Comparison of ENCODE assay signal across 1 cellular context in the genomic region with DNA sequence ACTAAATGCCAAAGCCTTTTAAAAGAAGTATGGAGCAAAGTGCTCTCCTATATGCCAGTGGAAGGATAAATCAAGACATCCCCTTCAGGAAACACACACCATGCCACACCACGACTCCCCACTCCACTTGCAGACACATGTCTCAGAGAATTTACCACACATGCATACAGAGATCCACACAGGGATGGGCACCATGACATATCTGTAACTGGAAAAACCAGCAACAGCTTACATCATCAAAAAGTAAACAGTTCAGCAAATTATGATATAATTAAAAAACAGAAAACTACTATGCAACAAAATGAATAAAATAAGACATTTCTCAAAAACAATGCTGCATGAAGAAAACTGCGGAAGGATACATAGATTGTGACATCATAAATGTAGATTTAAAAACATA.
TF ChIP-seq lines count a peak whose summit lies in the region.

No MANE protein-coding gene starts in this region.

TF ChIP-seq in HEK293, 187 proteins besides CTCF, POLR2A, EP300 and RAD21 (continued from another document):
- TF ChIP-seq, protein P1, sequence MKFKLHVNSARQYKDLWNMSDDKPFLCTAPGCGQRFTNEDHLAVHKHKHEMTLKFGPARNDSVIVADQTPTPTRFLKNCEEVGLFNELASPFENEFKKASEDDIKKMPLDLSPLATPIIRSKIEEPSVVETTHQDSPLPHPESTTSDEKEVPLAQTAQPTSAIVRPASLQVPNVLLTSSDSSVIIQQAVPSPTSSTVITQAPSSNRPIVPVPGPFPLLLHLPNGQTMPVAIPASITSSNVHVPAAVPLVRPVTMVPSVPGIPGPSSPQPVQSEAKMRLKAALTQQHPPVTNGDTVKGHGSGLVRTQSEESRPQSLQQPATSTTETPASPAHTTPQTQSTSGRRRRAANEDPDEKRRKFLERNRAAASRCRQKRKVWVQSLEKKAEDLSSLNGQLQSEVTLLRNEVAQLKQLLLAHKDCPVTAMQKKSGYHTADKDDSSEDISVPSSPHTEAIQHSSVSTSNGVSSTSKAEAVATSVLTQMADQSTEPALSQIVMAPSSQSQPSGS (tag by site-specific recombination; IDR thresholded peaks at IDR 0.05; ENCODE audit: low read depth), result 0 out of 2 replicates have a peak, but pooled peaks have one; percentile 12
- TF ChIP-seq ZNF600 (tag by site-specific recombination; IDR thresholded peaks at IDR 0.05), result no peak
